5 cellular contexts compared by ENCODE assay signal in genomic region chr12:65164244-65164643, GRCh38. TPM values are rescaled to one million over a fixed set of nuclear protein-coding genes. Genes with fewer than 3 reads are reported as not detected.
"Had no signal": no experiment of that assay in that cellular context is flagged by ENCODE, and none has a peak within 500 bp of the region (broad histone marks: within the 10 kb centered on the region; RNA-seq: fewer than 3 reads in every experiment).

No MANE protein-coding gene starts in this region.

- H3K4me3 ChIP-seq: GM12878 had no signal

- FAIRE-seq: G401.6, GM12878, GM12891, GM12892 had no signal

- DNase-seq: GDM1 had no signal

RNA-seq across cellular contexts. Expression of gene WIF1, which starts 43.1 kb away (rescaled TPM):
- total RNA-seq: GM12878 had no signal
